In the genomic region with DNA sequence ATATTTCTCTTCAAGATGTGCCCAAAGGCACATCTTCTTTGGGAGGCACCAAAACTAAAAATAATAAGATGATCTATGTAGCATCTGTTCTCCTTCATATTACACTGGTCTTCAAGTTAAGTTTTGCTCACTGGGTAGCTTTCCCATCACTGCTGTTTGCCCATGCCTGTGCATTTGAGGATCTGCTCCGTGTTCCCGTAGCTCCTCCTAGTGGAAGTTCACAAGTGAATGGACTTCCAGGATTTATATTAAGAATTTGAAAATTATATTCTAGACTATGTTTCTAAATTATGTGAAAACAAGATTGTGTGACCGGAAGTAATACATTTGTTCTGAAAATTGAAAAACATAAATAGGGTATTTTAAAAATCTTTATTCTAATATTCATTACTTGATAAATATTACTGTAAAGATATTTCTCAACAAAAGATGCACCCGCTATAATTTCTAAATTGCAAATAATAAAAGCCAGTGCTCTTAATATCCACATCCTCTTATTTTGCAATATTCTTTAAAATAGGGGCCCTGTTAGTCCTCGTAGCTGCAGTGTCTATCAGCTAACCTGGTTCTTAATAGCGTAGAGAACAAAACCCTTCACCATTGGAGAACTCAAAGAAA, we compare ENCODE assay signal across 10 cellular contexts.
DNase-seq lines count a peak whose midpoint lies in the region; ATAC-seq, FAIRE-seq and TF ChIP-seq lines count a peak whose summit lies in the region.
"Had no signal": no experiment of that assay in that cellular context is flagged by ENCODE, and none has a peak within 500 bp of the region (broad histone marks: within the 10 kb centered on the region; RNA-seq: fewer than 3 reads in every experiment).

No MANE protein-coding gene starts in this region.

- no peak overlapping the region for H3K27ac Mint-ChIP-seq in GM23338
- no peak overlapping the region for H3K27ac Mint-ChIP-seq in natural killer cell

- ATAC-seq in GM23338 (peak; percentile 61), HG03432 (IDR thresholded peaks at IDR 0.05; ENCODE audit: unreplicated experiment) (no peak), HG02852 (IDR thresholded peaks at IDR 0.05; ENCODE audit: unreplicated experiment) (no peak), natural killer cell (no peak)

- H3K27me3 ChIP-seq in GM23338 (ENCODE audit: insufficient read depth) (no peaks in the 10 kb centered on the region), iPS DF 6.9 (ENCODE audit: control insufficient read depth, insufficient read depth, low read length) (no peaks in the 10 kb centered on the region)

- intact Hi-C loops in natural killer cell (cut with micrococcal nuclease): no loop called here

- H3K4me1 Mint-ChIP-seq in GM23338: no peaks in the 10 kb centered on the region
- no peaks in the 10 kb centered on the region for H3K4me1 Mint-ChIP-seq in natural killer cell

- TF ChIP-seq CTCF in GM23338 (conservative IDR thresholded peaks at IDR 0.05; ENCODE audit: low read depth in 2 of 2): peak; percentile 86 to 93
- no peak for TF ChIP-seq CTCF in natural killer cell (IDR thresholded peaks at IDR 0.05)

- WGBS in iPS DF 6.9 (ENCODE audit: insufficient coverage, insufficient read length): no CpG with 5 or more reads among the region's 6 CpGs

- no peaks in the 10 kb centered on the region for H4K20me1 ChIP-seq in GM23338 (replicated peaks; ENCODE audit: insufficient read depth)

- no peak overlapping the region for H2AFZ ChIP-seq in GM23338

- H3K4me2 ChIP-seq in GM23338: no peak overlapping the region

- no peak overlapping the region for H3K27ac ChIP-seq in GM23338 (ENCODE audit: low read depth)
- H3K27ac ChIP-seq in iPS DF 6.9 (ENCODE audit: low read length): no peak overlapping the region

- H3K9me3 Mint-ChIP-seq in GM23338 (peaks cover 21% of the 10 kb centered on the region), natural killer cell (peaks cover 5 to 13% of the 10 kb centered on the region in 2 donors)

- H3K27me3 Mint-ChIP-seq in GM23338 (ENCODE audit: insufficient read depth, low read depth, poor library complexity): no peaks in the 10 kb centered on the region
- H3K27me3 Mint-ChIP-seq in natural killer cell (ENCODE audit: low read depth in 2 of 2): no peaks in the 10 kb centered on the region

- H3K79me2 ChIP-seq in GM23338 (replicated peaks; ENCODE audit: insufficient read depth): no peaks in the 10 kb centered on the region

- no peaks in the 10 kb centered on the region for H3K9me2 ChIP-seq in GM23338 (ENCODE audit: insufficient read depth)

- H3K36me3 Mint-ChIP-seq in GM23338 (ENCODE audit: low read depth) (peaks cover 10% of the 10 kb centered on the region), natural killer cell (no peaks in the 10 kb centered on the region)

- no peaks in the 10 kb centered on the region for H3F3A ChIP-seq in GM23338 (replicated peaks; ENCODE audit: low read depth)

- H3K9me3 ChIP-seq in iPS DF 6.9 (ENCODE audit: control insufficient read depth, insufficient read depth, low read length): no peaks in the 10 kb centered on the region

- no peak overlapping the region for H3K4me3 Mint-ChIP-seq in GM23338
- no peak overlapping the region for H3K4me3 Mint-ChIP-seq in natural killer cell

- DNase-seq in GM23338 (ENCODE audit: low spot score) (peak; percentile 65), amniotic epithelial cell (ENCODE audit: low read depth) (peak; percentile 11), iPS DF 6.9 (ENCODE audit: low read depth, low spot score) (peak; percentile 25), NCI-H1436 (lab: John Stamatoyannopoulos, UW) (no peak), natural killer cell (no peak)
- DNase-seq: COR-L47 had no signal

- no peaks in the 10 kb centered on the region for H3K4me1 ChIP-seq in GM23338 (ENCODE audit: insufficient read depth)
- no peaks in the 10 kb centered on the region for H3K4me1 ChIP-seq in iPS DF 6.9 (ENCODE audit: control insufficient read depth, insufficient read depth, low read length)

- FAIRE-seq in A204.1 (lab: Jason Lieb, UNC): peak; percentile 78
- FAIRE-seq: TTC549 had no signal

- no peak overlapping the region for H3K4me3 ChIP-seq in GM23338
- H3K4me3 ChIP-seq in iPS DF 6.9 (ENCODE audit: low read length): no peak overlapping the region

- H3K36me3 ChIP-seq in GM23338 (ENCODE audit: insufficient read depth): no peaks in the 10 kb centered on the region
- H3K36me3 ChIP-seq in iPS DF 6.9 (ENCODE audit: control insufficient read depth, insufficient read depth, low read length): no peaks in the 10 kb centered on the region

TF ChIP-seq in GM23338, 12 proteins besides CTCF, POLR2A, EP300 and RAD21 (continues in another document):
- no peak for TF ChIP-seq JUNB (IDR thresholded peaks at IDR 0.05; ENCODE audit: unreplicated experiment)
- TF ChIP-seq ZNF114 (CRISPR knock-in tag; IDR thresholded peaks at IDR 0.05): no peak
- no peak for TF ChIP-seq STAT1 (IDR thresholded peaks at IDR 0.05; ENCODE audit: unreplicated experiment)
- no peak for TF ChIP-seq ZNF331 (CRISPR knock-in tag; IDR thresholded peaks at IDR 0.05; ENCODE audit: low read depth)
- TF ChIP-seq EZH2phosphoT487 (IDR thresholded peaks at IDR 0.05; ENCODE audit: unreplicated experiment): no peak
- TF ChIP-seq EZH2 (IDR thresholded peaks at IDR 0.05; ENCODE audit: low read depth, unreplicated experiment): no peak
- TF ChIP-seq, protein P1, sequence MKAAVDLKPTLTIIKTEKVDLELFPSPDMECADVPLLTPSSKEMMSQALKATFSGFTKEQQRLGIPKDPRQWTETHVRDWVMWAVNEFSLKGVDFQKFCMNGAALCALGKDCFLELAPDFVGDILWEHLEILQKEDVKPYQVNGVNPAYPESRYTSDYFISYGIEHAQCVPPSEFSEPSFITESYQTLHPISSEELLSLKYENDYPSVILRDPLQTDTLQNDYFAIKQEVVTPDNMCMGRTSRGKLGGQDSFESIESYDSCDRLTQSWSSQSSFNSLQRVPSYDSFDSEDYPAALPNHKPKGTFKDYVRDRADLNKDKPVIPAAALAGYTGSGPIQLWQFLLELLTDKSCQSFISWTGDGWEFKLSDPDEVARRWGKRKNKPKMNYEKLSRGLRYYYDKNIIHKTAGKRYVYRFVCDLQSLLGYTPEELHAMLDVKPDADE (IDR thresholded peaks at IDR 0.05): no peak
- no peak for TF ChIP-seq CREB1 (CRISPR knock-in tag; IDR thresholded peaks at IDR 0.05; ENCODE audit: low read depth)
- TF ChIP-seq, protein P2, sequence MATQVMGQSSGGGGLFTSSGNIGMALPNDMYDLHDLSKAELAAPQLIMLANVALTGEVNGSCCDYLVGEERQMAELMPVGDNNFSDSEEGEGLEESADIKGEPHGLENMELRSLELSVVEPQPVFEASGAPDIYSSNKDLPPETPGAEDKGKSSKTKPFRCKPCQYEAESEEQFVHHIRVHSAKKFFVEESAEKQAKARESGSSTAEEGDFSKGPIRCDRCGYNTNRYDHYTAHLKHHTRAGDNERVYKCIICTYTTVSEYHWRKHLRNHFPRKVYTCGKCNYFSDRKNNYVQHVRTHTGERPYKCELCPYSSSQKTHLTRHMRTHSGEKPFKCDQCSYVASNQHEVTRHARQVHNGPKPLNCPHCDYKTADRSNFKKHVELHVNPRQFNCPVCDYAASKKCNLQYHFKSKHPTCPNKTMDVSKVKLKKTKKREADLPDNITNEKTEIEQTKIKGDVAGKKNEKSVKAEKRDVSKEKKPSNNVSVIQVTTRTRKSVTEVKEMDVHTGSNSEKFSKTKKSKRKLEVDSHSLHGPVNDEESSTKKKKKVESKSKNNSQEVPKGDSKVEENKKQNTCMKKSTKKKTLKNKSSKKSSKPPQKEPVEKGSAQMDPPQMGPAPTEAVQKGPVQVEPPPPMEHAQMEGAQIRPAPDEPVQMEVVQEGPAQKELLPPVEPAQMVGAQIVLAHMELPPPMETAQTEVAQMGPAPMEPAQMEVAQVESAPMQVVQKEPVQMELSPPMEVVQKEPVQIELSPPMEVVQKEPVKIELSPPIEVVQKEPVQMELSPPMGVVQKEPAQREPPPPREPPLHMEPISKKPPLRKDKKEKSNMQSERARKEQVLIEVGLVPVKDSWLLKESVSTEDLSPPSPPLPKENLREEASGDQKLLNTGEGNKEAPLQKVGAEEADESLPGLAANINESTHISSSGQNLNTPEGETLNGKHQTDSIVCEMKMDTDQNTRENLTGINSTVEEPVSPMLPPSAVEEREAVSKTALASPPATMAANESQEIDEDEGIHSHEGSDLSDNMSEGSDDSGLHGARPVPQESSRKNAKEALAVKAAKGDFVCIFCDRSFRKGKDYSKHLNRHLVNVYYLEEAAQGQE (IDR thresholded peaks at IDR 0.05; ENCODE audit: unreplicated experiment): no peak
- no peak for TF ChIP-seq NANOG (IDR thresholded peaks at IDR 0.05; ENCODE audit: borderline replicate concordance)
- TF ChIP-seq POLR2AphosphoS5 (IDR thresholded peaks at IDR 0.05; ENCODE audit: low read depth): no peak

Comparison
In these comparisons a context has a peak if more than half of its experiments do, and no peak if none do; other contexts are left out.
1. DNase-seq: peak in GM23338 (single experiment), amniotic epithelial cell (single experiment) and iPS DF 6.9 (single experiment); none in NCI-H1436 (single experiment) and natural killer cell (single experiment).